In the genomic region with DNA sequence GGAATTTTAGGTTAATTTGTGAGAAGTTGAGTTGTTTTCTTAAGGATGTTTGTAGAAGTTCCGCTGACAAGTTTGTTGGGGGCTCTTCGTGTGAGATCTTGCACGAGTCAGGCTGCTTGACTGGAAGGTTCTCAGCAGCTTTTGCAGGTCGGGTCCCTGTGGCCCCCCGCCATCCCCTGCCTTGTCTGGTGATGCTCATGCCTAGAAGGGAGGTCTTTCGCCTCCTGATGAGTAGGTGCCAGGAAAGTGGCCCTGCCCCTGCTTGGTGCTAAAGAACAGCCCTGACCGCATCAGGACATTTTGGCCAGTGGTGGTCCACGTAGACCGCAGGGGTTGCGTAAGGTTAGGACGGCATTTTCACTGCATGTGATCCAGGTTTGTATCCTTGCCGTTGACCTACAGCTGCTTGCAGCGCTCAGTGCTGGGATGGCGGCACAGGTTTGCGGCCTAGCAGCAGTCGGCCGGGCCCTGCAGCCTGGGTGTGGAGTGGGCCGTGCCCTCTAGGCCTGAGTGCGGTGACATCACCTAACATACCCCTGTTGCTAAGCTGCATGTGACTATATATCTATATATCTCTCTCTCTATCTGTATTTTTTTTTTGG, we compare ENCODE assay signal across 1 cellular context.
TF ChIP-seq lines count a peak whose summit lies in the region.

No MANE protein-coding gene starts in this region.

TF ChIP-seq in K562, 482 proteins besides CTCF, POLR2A, EP300 and RAD21 (continued from another document):
- TF ChIP-seq, protein P1, sequence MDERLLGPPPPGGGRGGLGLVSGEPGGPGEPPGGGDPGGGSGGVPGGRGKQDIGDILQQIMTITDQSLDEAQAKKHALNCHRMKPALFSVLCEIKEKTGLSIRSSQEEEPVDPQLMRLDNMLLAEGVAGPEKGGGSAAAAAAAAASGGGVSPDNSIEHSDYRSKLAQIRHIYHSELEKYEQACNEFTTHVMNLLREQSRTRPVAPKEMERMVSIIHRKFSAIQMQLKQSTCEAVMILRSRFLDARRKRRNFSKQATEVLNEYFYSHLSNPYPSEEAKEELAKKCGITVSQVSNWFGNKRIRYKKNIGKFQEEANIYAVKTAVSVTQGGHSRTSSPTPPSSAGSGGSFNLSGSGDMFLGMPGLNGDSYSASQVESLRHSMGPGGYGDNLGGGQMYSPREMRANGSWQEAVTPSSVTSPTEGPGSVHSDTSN (CRISPR knock-in tag; IDR thresholded peaks at IDR 0.05; ENCODE audit: low read depth) = no peak
- TF ChIP-seq, protein P1 (tag; conservative IDR thresholded peaks at IDR 0.05; ENCODE audit: low read depth) = no peak
- TF ChIP-seq CBX8 (IDR thresholded peaks at IDR 0.05; ENCODE audit: borderline replicate concordance, extremely low read depth, low read depth, low read length, poor library complexity, severe bottlenecking) (no peak), ZNF175 (CRISPR knock-in tag; IDR thresholded peaks at IDR 0.05; ENCODE audit: low read depth) (no peak), ZNF282 (CRISPR knock-in tag; IDR thresholded peaks at IDR 0.05) (0 out of 2 replicates have a peak, but pooled peaks have one; percentile 46), RNF2 (IDR thresholded peaks at IDR 0.05) (no peak), ZNF717 (CRISPR knock-in tag; IDR thresholded peaks at IDR 0.05) (no peak), POLR3G (IDR thresholded peaks at IDR 0.05; ENCODE audit: extremely low read depth, insufficient read length, insufficient replicate concordance) (no peak), CEBPG (CRISPR knock-in tag; IDR thresholded peaks at IDR 0.05) (0 out of 2 replicates have a peak, but pooled peaks have one; percentile 34), CEBPG (tag; conservative IDR thresholded peaks at IDR 0.05 in 1 of 2, IDR thresholded peaks at IDR 0.05 in 1 of 2) (peak in 1 of 2 experiments; percentile 8; a peak in 1 of 4 replicates), ZFX (CRISPR knock-in tag; IDR thresholded peaks at IDR 0.05) (peak; percentile 38), FOXJ3 (CRISPR knock-in tag; IDR thresholded peaks at IDR 0.05) (no peak), BHLHE40 (IDR thresholded peaks at IDR 0.05; ENCODE audit: low read length) (0 out of 2 replicates have a peak, but pooled peaks have one; percentile 15), CBFA2T3 (IDR thresholded peaks at IDR 0.05) (no peak), XRCC4 (IDR thresholded peaks at IDR 0.05; ENCODE audit: extremely low read depth, insufficient read depth, insufficient read length) (no peak), RBM15 (IDR thresholded peaks at IDR 0.05; ENCODE audit: insufficient read depth, low read length) (no peak), SUPT5H (IDR thresholded peaks at IDR 0.05) (no peak), MAFK (IDR thresholded peaks at IDR 0.05; ENCODE audit: low read length) (no peak), CEBPB (tag; IDR thresholded peaks at IDR 0.05) (peak; percentile 77), BCL6 (CRISPR knock-in tag; IDR thresholded peaks at IDR 0.05) (no peak)
- TF ChIP-seq, protein P2, sequence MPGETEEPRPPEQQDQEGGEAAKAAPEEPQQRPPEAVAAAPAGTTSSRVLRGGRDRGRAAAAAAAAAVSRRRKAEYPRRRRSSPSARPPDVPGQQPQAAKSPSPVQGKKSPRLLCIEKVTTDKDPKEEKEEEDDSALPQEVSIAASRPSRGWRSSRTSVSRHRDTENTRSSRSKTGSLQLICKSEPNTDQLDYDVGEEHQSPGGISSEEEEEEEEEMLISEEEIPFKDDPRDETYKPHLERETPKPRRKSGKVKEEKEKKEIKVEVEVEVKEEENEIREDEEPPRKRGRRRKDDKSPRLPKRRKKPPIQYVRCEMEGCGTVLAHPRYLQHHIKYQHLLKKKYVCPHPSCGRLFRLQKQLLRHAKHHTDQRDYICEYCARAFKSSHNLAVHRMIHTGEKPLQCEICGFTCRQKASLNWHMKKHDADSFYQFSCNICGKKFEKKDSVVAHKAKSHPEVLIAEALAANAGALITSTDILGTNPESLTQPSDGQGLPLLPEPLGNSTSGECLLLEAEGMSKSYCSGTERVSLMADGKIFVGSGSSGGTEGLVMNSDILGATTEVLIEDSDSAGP (CRISPR knock-in tag; IDR thresholded peaks at IDR 0.05) = no peak
- TF ChIP-seq, protein P3, sequence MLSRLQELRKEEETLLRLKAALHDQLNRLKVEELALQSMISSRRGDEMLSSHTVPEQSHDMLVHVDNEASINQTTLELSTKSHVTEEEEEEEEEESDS (CRISPR knock-in tag; IDR thresholded peaks at IDR 0.05) = no peak
- TF ChIP-seq, protein P4, sequence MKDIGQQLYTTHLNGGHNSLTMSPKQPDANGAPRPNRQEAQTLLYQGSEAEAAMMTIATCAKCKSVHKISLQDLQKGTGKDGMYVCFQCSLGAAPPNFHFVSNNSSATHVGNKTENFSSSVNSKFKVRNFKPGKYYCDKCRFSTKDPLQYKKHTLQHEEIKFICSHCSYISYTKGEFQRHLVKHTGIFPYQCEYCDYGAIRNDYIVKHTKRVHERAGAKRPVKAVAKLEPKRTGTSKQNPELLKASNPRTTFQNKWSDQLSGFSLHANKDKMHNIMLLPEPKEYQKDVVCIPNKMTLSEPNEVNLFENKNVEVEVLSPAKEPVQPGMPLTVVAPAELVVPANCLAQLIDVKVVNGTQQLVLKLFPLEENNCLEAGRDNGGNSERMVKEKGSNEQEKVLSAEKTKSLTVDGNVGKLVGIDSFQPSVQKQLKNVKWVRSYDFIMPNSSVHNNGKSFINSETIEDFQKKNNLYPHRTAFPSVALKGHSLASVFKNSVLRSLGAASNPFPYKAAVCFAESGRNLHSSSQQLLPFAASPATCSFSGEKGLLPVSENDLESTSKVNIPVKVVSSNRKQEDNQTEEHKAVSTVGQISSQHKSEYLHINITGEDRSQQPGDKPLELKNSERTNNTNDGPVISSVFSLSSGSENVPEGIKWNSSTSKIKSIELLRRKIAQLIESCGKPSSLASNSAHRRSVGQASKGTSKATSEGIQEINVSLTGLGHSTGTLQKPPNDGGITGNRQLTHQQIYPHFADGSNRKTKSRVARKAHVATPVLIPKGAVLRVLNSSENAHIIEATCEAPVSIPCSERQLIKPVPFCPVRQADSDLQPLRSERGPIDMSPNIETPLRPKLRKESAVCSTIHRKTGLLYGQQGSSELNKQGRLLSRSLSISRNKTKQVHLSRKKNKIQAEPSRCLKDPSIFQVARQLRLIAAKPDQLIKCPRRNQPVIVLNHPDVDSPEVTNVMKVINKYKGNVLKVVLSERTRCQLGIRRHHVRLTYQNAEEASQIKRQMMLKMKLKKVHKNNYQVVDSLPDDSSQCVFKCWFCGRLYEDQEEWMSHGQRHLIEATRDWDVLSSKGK (CRISPR knock-in tag; IDR thresholded peaks at IDR 0.05) = no peak
TF ChIP-seq in K562: peak in this region for 11.
